8 cellular contexts compared by ENCODE assay signal in the genomic region with DNA sequence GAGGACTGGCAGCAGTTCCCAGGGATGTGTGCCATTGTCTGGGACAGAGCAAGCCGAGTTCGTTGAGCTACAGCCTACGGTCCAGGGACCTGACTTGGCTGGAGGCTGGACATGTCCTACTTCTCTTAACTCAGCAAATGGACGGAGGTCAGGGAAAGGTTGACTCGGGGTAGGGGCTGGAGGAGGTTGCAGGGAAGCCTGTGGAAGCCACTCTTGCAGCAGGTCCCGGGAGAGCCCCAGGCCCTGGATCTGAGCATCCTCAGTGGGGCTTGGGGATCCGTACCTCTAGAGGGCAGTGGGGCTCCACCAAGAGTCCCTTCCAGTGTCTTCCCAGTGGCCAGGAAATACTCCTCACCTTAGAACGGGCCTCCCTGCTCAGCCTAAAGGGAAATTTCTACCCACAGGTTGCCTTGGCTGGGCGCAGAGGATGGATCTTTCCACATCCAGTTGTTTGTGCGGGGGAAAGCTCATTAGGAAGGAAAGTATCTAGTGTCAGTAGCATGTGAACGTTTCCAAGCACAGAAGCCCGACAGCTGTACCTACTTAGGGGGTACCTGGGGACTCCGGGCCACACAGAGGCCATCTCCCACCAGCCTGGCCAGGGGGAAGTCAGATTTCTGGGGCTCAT.
DNase-seq lines count a peak whose midpoint lies in the region; ATAC-seq, FAIRE-seq and TF ChIP-seq lines count a peak whose summit lies in the region.

No MANE protein-coding gene starts in this region.

- intact Hi-C loops in mucosa of descending colon (cut with DNase I, micrococcal nuclease): loop anchor here (5.0 to 10.0 kb wide), 2 partner anchors 225 to 433 kb away; a partner anchor contains a TSS

- H2BK5ac ChIP-seq in H1 (ENCODE audit: low read depth, low read length): no peak overlapping the region

- no peak overlapping the region for H2BK120ac ChIP-seq in H1 (replicated peaks; ENCODE audit: low read depth, low read length)

- H3K9me3 ChIP-seq in H1 (ENCODE audit: insufficient read depth in 2 of 2, low read depth in 1 of 2, low read length in 1 of 2) (no peaks in the 10 kb centered on the region), mucosa of descending colon (no peaks in the 10 kb centered on the region)

- no peak overlapping the region for H2BK20ac ChIP-seq in H1 (ENCODE audit: low read length)

- POLR2A ChIA-PET in H1 (lab: Charles Lee; ENCODE audit: partially characterized antibody): interaction anchor here (0.7 kb wide), 1 partner anchor 521 kb away, joined by 3 read pairs; no protein-coding TSS in a partner anchor

- WGBS in H1 (ENCODE audit: extremely low coverage in 1 of 2, insufficient coverage in 1 of 2, insufficient read length in 1 of 2, insufficient replicate concordance in 2 of 2, low coverage in 1 of 2, low lambda C conversion rate in 2 of 2, missing lambda C conversion rate in 1 of 2), 2 experiments: 55% methylated on average over 13 of the region's 13 CpGs; no CpG with 5 or more reads in 1 of the 2 experiments

- H4K5ac ChIP-seq in H1 (ENCODE audit: insufficient read length, low read depth, low read length): no peak overlapping the region

- H3K14ac ChIP-seq in H1 (ENCODE audit: insufficient read length): no peak overlapping the region

- TF ChIP-seq CTCF in H1 (IDR thresholded peaks at IDR 0.05; ENCODE audit: control extremely low read depth in 1 of 3, insufficient read depth in 1 of 3, low read depth in 1 of 3, low read length in 3 of 3) (peak; percentile 78 to 92 (median 86)), mucosa of descending colon (IDR thresholded peaks at IDR 0.05) (no peak)

- no peaks in the 10 kb centered on the region for H3K23me2 ChIP-seq in H1 (ENCODE audit: low read depth, low read length)

- no peak overlapping the region for H2BK12ac ChIP-seq in H1 (ENCODE audit: low read depth, low read length)

- peak overlapping the region; percentile 83 for H2AFZ ChIP-seq in H1 (ENCODE audit: low read length)

- FAIRE-seq in H1 (lab: Jason Lieb, UNC): peak; percentile 13

- no peak overlapping the region for H2BK15ac ChIP-seq in H1 (ENCODE audit: low read length)

- H3K4me3 ChIP-seq in H7 (ENCODE audit: insufficient read depth, low read depth, low read length) (no peak overlapping the region), H1 (ENCODE audit: extremely low read depth in 1 of 4, insufficient read depth in 2 of 4, low read depth in 3 of 4, low read length in 4 of 4) (no peak overlapping the region), mucosa of descending colon (no peak overlapping the region)

- no peak overlapping the region for H3K23ac ChIP-seq in H1 (ENCODE audit: insufficient read length)

- H3K27me3 ChIP-seq in H7 (ENCODE audit: control insufficient read depth, insufficient read depth, low read length) (no peaks in the 10 kb centered on the region), H1 (replicated peaks in 1 of 4; ENCODE audit: control insufficient read depth in 3 of 4, extremely low read depth in 1 of 4, insufficient read depth in 3 of 4, low read length in 3 of 4) (no peaks in the 10 kb centered on the region)

- no peak overlapping the region for H3K27ac ChIP-seq in H1 (ENCODE audit: low read depth, low read length)

- no peak overlapping the region for H2AK5ac ChIP-seq in H1 (ENCODE audit: low read depth, low read length)

- no peak for TF ChIP-seq POLR2A in H1 (IDR thresholded peaks at IDR 0.05; ENCODE audit: control extremely low read depth in 1 of 2, low read depth in 2 of 2, low read length in 2 of 2)

- no peak overlapping the region for H3K4ac ChIP-seq in H1 (replicated peaks; ENCODE audit: insufficient read length, low read depth, low read length)

- DNase-seq in CD1c-positive myeloid dendritic cell (ENCODE audit: extremely low spot score) (peak; percentile 60), H7 (peak; percentile 91), NCI-H510A treated with DMSO at 0.1 percent for 48 hours (lab: John Stamatoyannopoulos, UW) (peak; percentile 27), H1 (ENCODE audit: low read depth in 1 of 2, low spot score in 2 of 2) (peak; percentile 63 to 85), mucosa of descending colon (peak in 2 of 3 donors; percentile 70 to 76)
- peak; percentile 6 to 20 for DNase-seq in activated CD8-positive, alpha-beta memory T cell treated with anti-CD3 and anti-CD28 coated beads for 4 hours (ENCODE audit: low read depth in 2 of 2)
- peak; percentile 22 to 26 for DNase-seq in stimulated activated CD8-positive, alpha-beta memory T cell treated with anti-CD3 and anti-CD28 coated beads, Interleukin-4, amount 100 ng/mL, for 4 hours (ENCODE audit: low read depth in 2 of 2, low spot score in 1 of 2)

- H4K91ac ChIP-seq in H1 (replicated peaks; ENCODE audit: insufficient read length, low read length): no peak overlapping the region

- TF ChIP-seq EP300 in H1 (IDR thresholded peaks at IDR 0.05; ENCODE audit: borderline replicate concordance in 1 of 2, low read depth in 2 of 2, low read length in 2 of 2): no peak

- H3K79me1 ChIP-seq in H1 (ENCODE audit: low read depth, low read length): no peaks in the 10 kb centered on the region

- no peaks in the 10 kb centered on the region for H3K36me3 ChIP-seq in H7 (replicated peaks; ENCODE audit: control insufficient read depth, insufficient read depth, low read length)
- H3K36me3 ChIP-seq in H1 (ENCODE audit: control insufficient read depth in 2 of 4, insufficient read depth in 4 of 4, low read length in 3 of 4): no peaks in the 10 kb centered on the region
- H3K36me3 ChIP-seq in mucosa of descending colon (ENCODE audit: low read depth): no peaks in the 10 kb centered on the region

- peak; percentile 85 for ATAC-seq in mucosa of descending colon
- no peak for ATAC-seq in HG03571 (IDR thresholded peaks at IDR 0.05; ENCODE audit: unreplicated experiment)

- H3K9ac ChIP-seq in H1 (replicated peaks in 1 of 4; ENCODE audit: extremely low read depth in 1 of 4, low read depth in 3 of 4, low read length in 3 of 4): no peak overlapping the region

- no peaks in the 10 kb centered on the region for H4K20me1 ChIP-seq in H1 (replicated peaks in 1 of 2; ENCODE audit: control insufficient read depth in 1 of 2, insufficient read depth in 2 of 2, low read length in 2 of 2)

- CTCF ChIA-PET in H1 (lab: Charles Lee; ENCODE audit: partially characterized antibody): interaction anchor here (0.6 to 3.6 kb wide), 26 partner anchors 13 to 384 kb away, joined by 3 to 15 read pairs (median 4); no protein-coding TSS in a partner anchor

- peak; percentile 96 for TF ChIP-seq RAD21 in H1 (IDR thresholded peaks at IDR 0.05 in 1 of 2, conservative IDR thresholded peaks at IDR 0.05 in 1 of 2; ENCODE audit: low read depth in 2 of 2, low read length in 2 of 2)

- H3K79me2 ChIP-seq in H1 (ENCODE audit: control insufficient read depth in 1 of 2, insufficient read depth in 2 of 2, low read length in 2 of 2): no peaks in the 10 kb centered on the region

- H3K4me2 ChIP-seq in H1 (ENCODE audit: insufficient read depth in 1 of 2, low read depth in 2 of 2, low read length in 2 of 2): no peak overlapping the region

- H4K8ac ChIP-seq in H1 (ENCODE audit: extremely low read depth, insufficient read depth, low read length): no peak overlapping the region

- peaks cover 2 to 4% (median 2%) of the 10 kb centered on the region in 4 experiments; a peak in 3 of 7 replicates for H3K4me1 ChIP-seq in H1 (replicated peaks in 1 of 4; ENCODE audit: control insufficient read depth in 3 of 4, insufficient read depth in 4 of 4, low read length in 3 of 4)
- no peaks in the 10 kb centered on the region for H3K4me1 ChIP-seq in mucosa of descending colon (ENCODE audit: low read depth)

- peak overlapping the region; percentile 19 for H3K18ac ChIP-seq in H1 (ENCODE audit: extremely low read depth, low read length)

- no peak overlapping the region for H3K56ac ChIP-seq in H1 (replicated peaks; ENCODE audit: insufficient read length, low read depth, low read length)

TF ChIP-seq in H1, 55 proteins besides CTCF, POLR2A, EP300 and RAD21:
- TF ChIP-seq RBBP5 (IDR thresholded peaks at IDR 0.05; ENCODE audit: borderline replicate concordance, low read depth, low read length): no peak
- peak; percentile 63; the same call in 1 of the 2 replicates for TF ChIP-seq SP1 (IDR thresholded peaks at IDR 0.05; ENCODE audit: low read depth, low read length)

Comparison
In these comparisons a context has a peak if more than half of its experiments do, and no peak if none do; other contexts are left out.
1. DNase-seq: peak in every context shown above with its lines; median percentile 91 in H7; 74 in H1; 73 in mucosa of descending colon; 60 in CD1c-positive myeloid dendritic cell; 27 in NCI-H510A treated with DMSO at 0.1 percent for 48 hours; 24 in stimulated activated CD8-positive, alpha-beta memory T cell treated with anti-CD3 and anti-CD28 coated beads, Interleukin-4, amount 100 ng/mL, for 4 hours; 13 in activated CD8-positive, alpha-beta memory T cell treated with anti-CD3 and anti-CD28 coated beads for 4 hours.